In the genomic region with DNA sequence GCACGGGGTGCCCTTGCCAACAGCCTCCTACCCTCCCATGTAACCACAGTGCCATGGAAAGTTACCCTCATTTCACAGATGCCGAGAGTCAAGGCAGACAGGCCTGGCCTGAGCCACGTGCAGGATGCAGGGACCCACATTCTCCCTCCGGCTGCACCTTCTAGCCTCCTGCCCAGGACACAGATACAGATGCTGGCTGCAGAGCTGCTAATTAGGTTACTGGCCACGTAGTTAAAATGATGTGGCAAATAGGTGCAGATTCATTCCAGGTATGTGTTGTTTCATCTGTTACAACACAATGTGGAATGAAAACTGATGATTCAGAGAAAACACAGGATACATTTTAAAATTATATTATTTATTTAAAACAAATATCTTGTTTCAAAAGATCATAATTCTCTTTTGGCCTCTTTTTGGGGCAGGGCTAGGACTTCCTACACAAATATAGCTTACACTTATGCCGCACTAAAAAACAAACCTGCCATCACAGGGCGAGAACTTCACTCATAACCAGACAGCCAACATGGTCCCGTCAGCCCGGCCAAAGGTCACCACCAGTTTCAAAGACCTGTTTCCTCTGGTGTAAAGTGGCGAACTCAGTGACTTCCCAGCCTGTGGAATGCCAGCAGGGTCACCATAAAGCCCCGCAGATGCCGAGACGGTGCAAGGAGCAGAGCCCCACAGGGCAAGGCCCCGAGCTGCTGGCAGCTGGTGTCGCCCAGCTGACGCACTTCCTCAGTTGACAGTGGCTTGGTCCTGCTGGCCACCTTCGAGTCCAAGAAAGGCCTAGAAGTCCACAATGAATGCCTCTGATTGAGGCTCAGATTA, we compare ENCODE assay signal across 12 cellular contexts.
DNase-seq lines count a peak whose midpoint lies in the region; ATAC-seq and TF ChIP-seq lines count a peak whose summit lies in the region.
"Had no signal": no experiment of that assay in that cellular context is flagged by ENCODE, and none has a peak within 500 bp of the region (broad histone marks: within the 10 kb centered on the region; RNA-seq: fewer than 3 reads in every experiment).

No MANE protein-coding gene starts in this region.

- intact Hi-C loops in CD14-positive monocyte (cut with micrococcal nuclease) (loop anchor here in 1 of 2 donors (5.0 kb wide), 1 partner anchor 74 kb away; no protein-coding TSS in a partner anchor), left lung (cut with DNase I) (no loop called here), sigmoid colon (cut with DNase I) (loop anchor here (5.0 kb wide), 1 partner anchor 84 kb away; a partner anchor contains a TSS)

- H3K36me3 ChIP-seq in left lung = no peaks in the 10 kb centered on the region
- no peaks in the 10 kb centered on the region for H3K36me3 ChIP-seq in sigmoid colon
- no peaks in the 10 kb centered on the region for H3K36me3 ChIP-seq in brain microvascular endothelial cell (replicated peaks)

- 36 to 69% methylated on average over 17 of the region's 17 CpGs for WGBS in sigmoid colon, 2 donors

- H3K4me3 Mint-ChIP-seq in CD14-positive monocyte = peak overlapping the region in 1 of 2 donors; percentile 90

- TF ChIP-seq CTCF in CD14-positive monocyte (IDR thresholded peaks at IDR 0.05) (no peak), left lung (IDR thresholded peaks at IDR 0.05) (no peak), sigmoid colon (IDR thresholded peaks at IDR 0.05) (no peak), brain microvascular endothelial cell (IDR thresholded peaks at IDR 0.05; ENCODE audit: low read depth, low read length, missing control alignments) (no peak)

- no peak for TF ChIP-seq EP300 in sigmoid colon (IDR thresholded peaks at IDR 0.05)

- DNase-seq in CD14-positive monocyte (ENCODE audit: low spot score) = peak; percentile 30
- peak; percentile 21 for DNase-seq in SW480 (ENCODE audit: low spot score)
- DNase-seq in left lung = no peak
- DNase-seq in sigmoid colon = peak; percentile 65
- no peak for DNase-seq in brain microvascular endothelial cell
- no peak for DNase-seq in activated CD4-positive, alpha-beta T cell treated with anti-CD3 and anti-CD28 coated beads, Interleukin-2, amount 50 U/mL, for 48 hours
- DNase-seq in middle frontal gyrus (ENCODE audit: extremely low spot score, low spot score) = no peak
- DNase-seq: naive thymus-derived CD4-positive, alpha-beta T cell; NCI-H1417 treated with DMSO at 0.1 percent for 48 hours; NCI-H446; SHP77 treated with DMSO at 0.1 percent for 48 hours had no signal

- peaks cover 0 to 5% (median 0%) of the 10 kb centered on the region in 3 donors for H3K27me3 Mint-ChIP-seq in CD14-positive monocyte (ENCODE audit: low read depth in 3 of 3)

- H3K27ac ChIP-seq in left lung (peak overlapping the region; percentile 26 to 71), sigmoid colon (peak overlapping the region; percentile 19 to 75 (median 74)), brain microvascular endothelial cell (no peak overlapping the region)

- in situ Hi-C loops in brain microvascular endothelial cell (cut with HindIII; ENCODE audit: low pct_ligation_motif_present, low sequenced_read_pairs) = no loop called here

- ATAC-seq in left lung (no peak), HG02623 (IDR thresholded peaks at IDR 0.05; ENCODE audit: unreplicated experiment) (no peak)

- H3K27ac Mint-ChIP-seq in CD14-positive monocyte = peak overlapping the region; percentile 90 to 98 (median 94)

- no peak for TF ChIP-seq POLR2A in sigmoid colon (IDR thresholded peaks at IDR 0.05)

- H3K27me3 ChIP-seq in left lung (no peaks in the 10 kb centered on the region), sigmoid colon (no peaks in the 10 kb centered on the region), brain microvascular endothelial cell (replicated peaks) (no peaks in the 10 kb centered on the region)

- H3K4me1 Mint-ChIP-seq in CD14-positive monocyte = peaks cover 84% of the 10 kb centered on the region

- peaks cover 0 to 3% (median 1%) of the 10 kb centered on the region in 7 donors for H3K9me3 Mint-ChIP-seq in CD14-positive monocyte
- H3K9me3 Mint-ChIP-seq: naive thymus-derived CD4-positive, alpha-beta T cell had no signal

- H3K4me3 ChIP-seq in left lung (no peak overlapping the region), sigmoid colon (no peak overlapping the region), brain microvascular endothelial cell (ENCODE audit: low read depth, low read length) (no peak overlapping the region)

- H3K4me1 ChIP-seq in left lung (peaks cover 23 to 78% of the 10 kb centered on the region in 2 donors), sigmoid colon (peaks cover 0 to 91% (median 88%) of the 10 kb centered on the region in 4 donors)

- peaks cover 25 to 44% of the 10 kb centered on the region in 2 donors for H3K36me3 Mint-ChIP-seq in CD14-positive monocyte
- H3K36me3 Mint-ChIP-seq: naive thymus-derived CD4-positive, alpha-beta T cell had no signal

- no peaks in the 10 kb centered on the region for H3K9me3 ChIP-seq in left lung
- no peaks in the 10 kb centered on the region for H3K9me3 ChIP-seq in sigmoid colon

Comparison
In these comparisons a context has a peak if more than half of its experiments do, and no peak if none do; other contexts are left out.
1. DNase-seq: peak in CD14-positive monocyte (single experiment), SW480 (single experiment) and sigmoid colon (single experiment); none in left lung (0 of 2), brain microvascular endothelial cell (single experiment), activated CD4-positive, alpha-beta T cell treated with anti-CD3 and anti-CD28 coated beads, Interleukin-2, amount 50 U/mL, for 48 hours (0 of 2) and middle frontal gyrus (single experiment).